ENCODE assay signal across 23 cellular contexts in genomic region chr6:96651816-96652215, GRCh38.
DNase-seq lines count a peak whose midpoint lies in the region; ATAC-seq, FAIRE-seq and TF ChIP-seq lines count a peak whose summit lies in the region.
"Had no signal": no experiment of that assay in that cellular context is flagged by ENCODE, and none has a peak within 500 bp of the region (broad histone marks: within the 10 kb centered on the region; RNA-seq: fewer than 3 reads in every experiment).

No MANE protein-coding gene starts in this region.

- ATAC-seq in GM19395 (IDR thresholded peaks at IDR 0.05; ENCODE audit: unreplicated experiment) (peak; percentile 66), HG02798 (IDR thresholded peaks at IDR 0.05; ENCODE audit: poor library complexity, unreplicated experiment) (peak; percentile 35), HepG2 (no peak), esophagus mucosa (no peak)
- ATAC-seq: foreskin keratinocyte had no signal

- H3K9ac ChIP-seq in HepG2 (ENCODE audit: insufficient read depth, low read depth, low read length) = no peak overlapping the region

- no peak for TF ChIP-seq POLR2A in GM12892 (IDR thresholded peaks at IDR 0.05; ENCODE audit: low read depth, low read length)
- no peak for TF ChIP-seq POLR2A in HepG2 (IDR thresholded peaks at IDR 0.05; ENCODE audit: insufficient read depth in 1 of 2, low read depth in 2 of 2, low read length in 2 of 2)

- DNase-seq in GM12892 (ENCODE audit: insufficient read length) = no peak
- DNase-seq in Jurkat, Clone E6-1 (ENCODE audit: low read depth, low spot score) = peak; percentile 41
- no peak for DNase-seq in mucosa of gallbladder (ENCODE audit: low spot score)
- no peak for DNase-seq in HepG2 (ENCODE audit: low spot score)
- no peak for DNase-seq in GM19240 (ENCODE audit: insufficient read length, low spot score)
- DNase-seq: amniotic stem cell; Caco-2; cerebellar nuclear complex; foreskin keratinocyte; left ventricle myocardium inferior; naive B cell; NCI-H1092 treated with DMSO at 0.1 percent for 48 hours; posterior cingulate gyrus; RPMI8226; spleen; stimulated activated naive B cell treated with anti-CD40 and anti-IgM and Interleukin-4, amounts not matched to agents 10 μg/mL and 1 μg/mL and 100 μg/mL, for 72 hours; upper lobe of left lung; WERI-Rb-1 had no signal

- no peaks in the 10 kb centered on the region for H3K4me1 ChIP-seq in HepG2 (ENCODE audit: insufficient read depth, low read length)
- H3K4me1 ChIP-seq: foreskin keratinocyte, left ventricle myocardium inferior, spleen, upper lobe of left lung had no signal

- no peak overlapping the region for H3K4me2 ChIP-seq in HepG2 (ENCODE audit: low read depth, low read length)

- H3K4me3 ChIP-seq in Jurkat, Clone E6-1 (ENCODE audit: low read length) = no peak overlapping the region
- H3K4me3 ChIP-seq in HepG2 (replicated peaks in 1 of 3; ENCODE audit: insufficient read depth in 1 of 3, low read depth in 2 of 3, low read length in 3 of 3) = no peak overlapping the region
- H3K4me3 ChIP-seq: left ventricle myocardium inferior, spleen, upper lobe of left lung had no signal

- H3K79me2 ChIP-seq in HepG2 (ENCODE audit: insufficient read depth, low read length) = no peaks in the 10 kb centered on the region

- CTCF ChIA-PET in HepG2 (lab: Yijun Ruan, JAX; ENCODE audit: low intra/inter-chr PET ratio, low total read pairs) = no interaction called here

- intact Hi-C loops in HepG2 (cut with micrococcal nuclease; ENCODE audit: unreplicated experiment) = no loop called here

- H3K9me3 ChIP-seq in HepG2 (ENCODE audit: low read length) = no peaks in the 10 kb centered on the region
- H3K9me3 ChIP-seq: Caco-2, left ventricle myocardium inferior, spleen, upper lobe of left lung had no signal

- POLR2A ChIA-PET in HepG2 (lab: Yijun Ruan, JAX) = no interaction called here

- FAIRE-seq in GM12892 (lab: Jason Lieb, UNC) (peak; percentile 73), HepG2 (lab: Jason Lieb, UNC) (no peak)
- FAIRE-seq: endometrium, GM18507 had no signal

- in situ Hi-C loops in HepG2 (cut with HindIII; ENCODE audit: extremely low pct_ligation_motif_present, low pct_unique_long_range_greater_than_20kb) = no loop called here

- no peaks in the 10 kb centered on the region for H3K36me3 ChIP-seq in HepG2 (replicated peaks in 1 of 2; ENCODE audit: control insufficient read depth in 1 of 2, insufficient read depth in 2 of 2, low read length in 2 of 2)
- H3K36me3 ChIP-seq: left ventricle myocardium inferior, spleen, upper lobe of left lung, WERI-Rb-1 had no signal

- no peak for TF ChIP-seq CTCF in HepG2 (CRISPR knock-in tag; IDR thresholded peaks at IDR 0.05)

- no peak overlapping the region for H3K27ac ChIP-seq in HepG2 (ENCODE audit: extremely low read length, insufficient read depth, low read length)
- H3K27ac ChIP-seq: foreskin keratinocyte, left ventricle myocardium inferior, spleen, upper lobe of left lung, WERI-Rb-1 had no signal

- no peak for TF ChIP-seq RAD21 in HepG2 (CRISPR knock-in tag; IDR thresholded peaks at IDR 0.05)

- no peak overlapping the region for H2AFZ ChIP-seq in HepG2 (ENCODE audit: low read length)

- no peaks in the 10 kb centered on the region for H4K20me1 ChIP-seq in HepG2 (ENCODE audit: insufficient read depth, low read length)

- no peaks in the 10 kb centered on the region; a peak in 2 of 5 replicates for H3K27me3 ChIP-seq in HepG2 (ENCODE audit: control insufficient read depth in 1 of 2, insufficient read depth in 2 of 2, low read length in 2 of 2)
- H3K27me3 ChIP-seq: foreskin keratinocyte, upper lobe of left lung had no signal

- TF ChIP-seq EP300 in HepG2 (IDR thresholded peaks at IDR 0.05; ENCODE audit: low read depth in 2 of 2, low read length in 2 of 2) = no peak
- no peak for TF ChIP-seq EP300 in HepG2 (CRISPR knock-in tag; IDR thresholded peaks at IDR 0.05; ENCODE audit: borderline replicate concordance)

- no TSS peak for BruUV-seq in HepG2 (replicated peaks; lab: Mats Ljungman, UMichigan)

- 0% methylated on average over 1 of the region's 1 CpG for WGBS in HepG2 (ENCODE audit: low lambda C conversion rate)

TF ChIP-seq in HepG2, 621 proteins besides CTCF, POLR2A, EP300 and RAD21:
- TF ChIP-seq ZNF274 (CRISPR knock-in tag; IDR thresholded peaks at IDR 0.05) (no peak), SMAD3 (CRISPR knock-in tag; IDR thresholded peaks at IDR 0.05) (no peak), ZNF253 (CRISPR knock-in tag; IDR thresholded peaks at IDR 0.05; ENCODE audit: borderline replicate concordance) (no peak), ATF7-NPFF (CRISPR knock-in tag; IDR thresholded peaks at IDR 0.05; ENCODE audit: low read depth) (no peak), ZNF512B (CRISPR knock-in tag; IDR thresholded peaks at IDR 0.05; ENCODE audit: borderline replicate concordance) (no peak), ZBTB25 (CRISPR knock-in tag; IDR thresholded peaks at IDR 0.05) (no peak), HNF4G (IDR thresholded peaks at IDR 0.05; ENCODE audit: borderline replicate concordance, low read depth, low read length) (no peak), HNF4G (CRISPR knock-in tag; IDR thresholded peaks at IDR 0.05; ENCODE audit: borderline replicate concordance, low read depth) (no peak), ETS1 (CRISPR knock-in tag; IDR thresholded peaks at IDR 0.05) (no peak), CC2D1A (CRISPR knock-in tag; IDR thresholded peaks at IDR 0.05) (no peak), GZF1 (CRISPR knock-in tag; IDR thresholded peaks at IDR 0.05) (no peak), ZNF530 (CRISPR knock-in tag; IDR thresholded peaks at IDR 0.05; ENCODE audit: low read depth) (no peak), ASH2L (IDR thresholded peaks at IDR 0.05; ENCODE audit: insufficient read length, low read depth, low read length) (no peak), ZNF577 (CRISPR knock-in tag; IDR thresholded peaks at IDR 0.05; ENCODE audit: borderline replicate concordance, low read depth) (no peak)

Comparison
In these comparisons a context has a peak if more than half of its experiments do, and no peak if none do; other contexts are left out.
1. ATAC-seq: peak in GM19395 (single experiment) and HG02798 (single experiment); none in HepG2 (single experiment) and esophagus mucosa (single experiment).